Comparison of ENCODE assay signal across 21 cellular contexts in the genomic region with DNA sequence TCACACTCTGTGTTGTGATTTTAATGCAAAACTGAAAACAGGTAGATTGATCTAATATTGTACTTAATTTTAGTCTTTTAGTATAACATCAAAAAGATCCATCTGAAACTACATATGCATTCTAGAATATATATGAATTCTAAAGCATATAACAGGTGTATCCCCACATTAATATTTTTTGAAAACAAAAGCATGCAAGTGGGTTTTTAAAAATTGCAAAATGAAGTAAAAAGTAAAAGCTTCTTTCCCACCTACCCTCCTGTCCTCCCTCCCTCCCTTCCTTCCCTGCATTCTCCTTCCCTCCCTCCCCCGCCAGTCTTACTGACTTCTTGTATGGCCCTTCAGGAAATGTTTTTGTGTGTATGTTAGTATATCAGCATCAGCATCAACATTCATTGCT.
"Had no signal": no experiment of that assay in that cellular context is flagged by ENCODE, and none has a peak within 500 bp of the region (broad histone marks: within the 10 kb centered on the region; RNA-seq: fewer than 3 reads in every experiment).

No MANE protein-coding gene starts in this region.

- H3K27me3 Mint-ChIP-seq: IgD-negative memory B cell had no signal

- DNase-seq: KBM-7, MV-4-11, NCI-H1048, NCI-H1105, NCI-H1417 treated with DMSO at 0.1 percent for 48 hours, NCI-H146, NCI-H1694 treated with DMSO at 0.1 percent for 48 hours, NCI-H1930, NCI-H2081, NCI-H2107, NCI-H2227 treated with DMSO at 0.1 percent for 48 hours, NCI-H524, NCI-H526 treated with DMSO at 0.1 percent for 48 hours, NCI-H774, Right ventricle myocardium superior, RPMI8226, SIG-M5, SK-N-SH, SW 1271 had no signal

- H3K27ac ChIP-seq: SJSA1 had no signal

- H3K4me3 ChIP-seq: SJSA1 had no signal

- H3K4me2 ChIP-seq: SK-N-SH had no signal

- H3K4me1 Mint-ChIP-seq: IgD-negative memory B cell had no signal

- H3K9me3 ChIP-seq: SJSA1, SK-N-SH had no signal

- H3K9me3 Mint-ChIP-seq: IgD-negative memory B cell had no signal

- H3K27me3 ChIP-seq: SJSA1 had no signal

- H3K9ac ChIP-seq: SK-N-SH had no signal

- H3K4me3 Mint-ChIP-seq: IgD-negative memory B cell had no signal
